Comparison of ENCODE assay signal across 16 cellular contexts in the genomic region with DNA sequence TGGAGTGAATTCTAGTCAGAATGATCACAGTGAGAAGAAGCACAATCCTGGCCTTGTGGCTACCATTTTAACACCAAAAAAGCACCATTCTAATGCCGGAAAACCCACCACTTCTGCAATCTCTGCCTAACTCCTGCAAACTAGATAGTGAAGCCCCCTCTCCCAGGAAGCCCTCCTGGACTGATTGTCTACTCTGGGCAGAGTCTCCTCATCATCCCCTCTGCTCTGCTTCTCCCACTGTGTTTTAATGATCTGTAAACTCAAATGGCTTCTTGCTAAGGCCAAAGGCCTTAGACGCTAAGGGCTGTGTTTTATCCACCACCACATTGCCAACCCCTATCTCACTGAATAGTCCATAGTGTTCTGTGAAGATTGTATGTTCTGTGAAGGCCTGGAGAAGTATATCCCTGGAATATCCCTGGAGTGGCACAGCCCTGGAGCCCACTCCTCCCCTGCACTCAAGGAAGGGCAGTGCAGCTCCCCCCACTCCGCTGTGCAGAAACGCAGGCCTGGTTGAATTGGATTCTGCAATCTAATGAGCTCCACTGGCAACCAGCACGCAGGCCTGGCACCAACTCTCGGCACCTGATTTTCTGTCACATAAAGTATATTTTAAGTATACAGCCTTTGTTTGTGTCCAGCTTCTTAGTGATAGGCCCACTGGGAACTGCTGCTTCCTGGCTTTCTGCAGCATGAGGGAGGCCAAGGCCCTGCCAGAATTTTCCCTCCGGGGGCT.
DNase-seq lines count a peak whose midpoint lies in the region; ATAC-seq, FAIRE-seq and TF ChIP-seq lines count a peak whose summit lies in the region.
"Had no signal": no experiment of that assay in that cellular context is flagged by ENCODE, and none has a peak within 500 bp of the region (broad histone marks: within the 10 kb centered on the region; RNA-seq: fewer than 3 reads in every experiment).

No MANE protein-coding gene starts in this region.

- no peaks in the 10 kb centered on the region for H3K9me3 Mint-ChIP-seq in activated CD8-positive, alpha-beta memory T cell treated with anti-CD3 and anti-CD28 coated beads, Interleukin-2, amount 10 ng/mL, durations not matched to agents 7 days and 5 days (ENCODE audit: low read depth)
- H3K9me3 Mint-ChIP-seq in osteocyte (ENCODE audit: unreplicated experiment) = no peaks in the 10 kb centered on the region

- H3K27ac ChIP-seq in angular gyrus (ENCODE audit: low read depth, low read length) = peak overlapping the region; percentile 96
- H3K27ac ChIP-seq: BLaER1 treated with 17β-estradiol and CSF1 and Interleukin-3, amounts not matched to agents 10 nM and 100 nM had no signal

- H3K36me3 Mint-ChIP-seq in activated CD8-positive, alpha-beta memory T cell treated with anti-CD3 and anti-CD28 coated beads, Interleukin-2, amount 10 ng/mL, durations not matched to agents 7 days and 5 days = no peaks in the 10 kb centered on the region
- H3K36me3 Mint-ChIP-seq in osteocyte (ENCODE audit: unreplicated experiment) = no peaks in the 10 kb centered on the region
- H3K36me3 Mint-ChIP-seq: CD8-positive, alpha-beta memory T cell had no signal

- H3K4me1 Mint-ChIP-seq in activated CD8-positive, alpha-beta memory T cell treated with anti-CD3 and anti-CD28 coated beads, Interleukin-2, amount 10 ng/mL, durations not matched to agents 7 days and 5 days = no peaks in the 10 kb centered on the region
- peaks cover 7% of the 10 kb centered on the region for H3K4me1 Mint-ChIP-seq in osteocyte (ENCODE audit: unreplicated experiment)
- H3K4me1 Mint-ChIP-seq: CD8-positive, alpha-beta memory T cell had no signal

- peak; percentile 15 for DNase-seq in activated CD8-positive, alpha-beta memory T cell treated with anti-CD3 and anti-CD28 coated beads, Interleukin-2, amount 10 ng/mL, durations not matched to agents 7 days and 5 days
- DNase-seq in activated CD8-positive, alpha-beta memory T cell treated with anti-CD3 and anti-CD28 coated beads, Interleukin-2, amount 50 U/mL, for 4 hours = no peak
- DNase-seq in head of caudate nucleus = peak in 25 of 42 donors; percentile 1 to 72 (median 41)
- peak; percentile 42 for DNase-seq in osteocyte (ENCODE audit: extremely low spot score, unreplicated experiment)
- no peak for DNase-seq in urothelium cell line (ENCODE audit: low spot score)
- no peak for DNase-seq in kidney tubule cell (ENCODE audit: low spot score)
- DNase-seq in NCI-H524 (lab: John Stamatoyannopoulos, UW) = no peak
- DNase-seq: CD8-positive, alpha-beta memory T cell; DMS79 treated with DMSO at 0.1 percent for 48 hours; HCEC 1CT; NCI-H187; NCI-H226; NCI-H526 treated with DMSO at 0.1 percent for 48 hours had no signal

- no peaks in the 10 kb centered on the region for H3K27me3 Mint-ChIP-seq in activated CD8-positive, alpha-beta memory T cell treated with anti-CD3 and anti-CD28 coated beads, Interleukin-2, amount 10 ng/mL, durations not matched to agents 7 days and 5 days
- no peaks in the 10 kb centered on the region for H3K27me3 Mint-ChIP-seq in osteocyte (ENCODE audit: unreplicated experiment)

- TF ChIP-seq CTCF in osteocyte (IDR thresholded peaks at IDR 0.05) = no peak

- CTCF ChIA-PET in activated CD8-positive, alpha-beta memory T cell treated with anti-CD3 and anti-CD28 coated beads, Interleukin-2, amount 10 ng/mL, durations not matched to agents 7 days and 5 days (lab: Charles Lee) = no interaction called here

- ATAC-seq in activated CD8-positive, alpha-beta memory T cell treated with anti-CD3 and anti-CD28 coated beads, Interleukin-2, amount 10 ng/mL, durations not matched to agents 7 days and 5 days = no peak

- intact Hi-C loops in head of caudate nucleus (cut with DNase I) = no loop called here

- H3K4me3 Mint-ChIP-seq in activated CD8-positive, alpha-beta memory T cell treated with anti-CD3 and anti-CD28 coated beads, Interleukin-2, amount 10 ng/mL, durations not matched to agents 7 days and 5 days = no peak overlapping the region
- H3K4me3 Mint-ChIP-seq in osteocyte (ENCODE audit: unreplicated experiment) = no peak overlapping the region
- H3K4me3 Mint-ChIP-seq: CD8-positive, alpha-beta memory T cell had no signal

- H3K27ac Mint-ChIP-seq in activated CD8-positive, alpha-beta memory T cell treated with anti-CD3 and anti-CD28 coated beads, Interleukin-2, amount 10 ng/mL, durations not matched to agents 7 days and 5 days = no peak overlapping the region
- no peak overlapping the region for H3K27ac Mint-ChIP-seq in osteocyte (ENCODE audit: unreplicated experiment)
- H3K27ac Mint-ChIP-seq: CD8-positive, alpha-beta memory T cell had no signal

- FAIRE-seq in urothelium cell line (lab: Jason Lieb, UNC) = no peak
- FAIRE-seq: D721Med had no signal

Comparison
In these comparisons a context has a peak if more than half of its experiments do, and no peak if none do; other contexts are left out.
1. DNase-seq: peak in activated CD8-positive, alpha-beta memory T cell treated with anti-CD3 and anti-CD28 coated beads, Interleukin-2, amount 10 ng/mL, durations not matched to agents 7 days and 5 days (single experiment), head of caudate nucleus (25 of 42) and osteocyte (single experiment); none in activated CD8-positive, alpha-beta memory T cell treated with anti-CD3 and anti-CD28 coated beads, Interleukin-2, amount 50 U/mL, for 4 hours (single experiment), urothelium cell line (single experiment), kidney tubule cell (single experiment) and NCI-H524 (0 of 2).